8 cellular contexts compared by ENCODE assay signal in the genomic region with DNA sequence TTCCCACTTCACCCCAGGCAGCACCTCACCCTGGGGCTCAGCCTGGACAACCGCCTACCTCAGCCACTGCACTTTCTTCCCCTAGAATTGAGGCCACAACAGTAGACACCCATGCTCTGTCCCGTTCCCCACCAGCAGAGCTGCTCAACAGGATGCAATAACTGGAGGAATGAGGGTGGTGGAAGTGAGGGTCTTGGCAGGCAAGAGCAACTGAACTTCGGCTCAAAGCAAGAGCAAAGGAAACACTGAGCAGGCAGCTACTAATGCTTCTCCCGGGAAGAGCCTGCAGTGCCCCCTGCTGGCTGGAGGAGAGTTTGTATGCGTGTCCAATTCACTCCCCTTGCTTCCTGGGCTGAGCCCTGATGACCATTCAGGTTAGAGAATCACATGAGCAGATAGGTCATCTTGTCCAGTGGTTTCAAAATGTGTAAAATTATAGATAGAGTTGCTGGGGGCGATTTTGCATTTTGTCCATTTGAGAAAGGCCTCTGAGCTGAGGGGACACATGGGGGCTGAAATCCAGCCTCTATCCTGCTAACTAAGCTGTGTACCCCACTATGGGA. TPM values are rescaled to one million over a fixed set of nuclear protein-coding genes. Genes with fewer than 3 reads are reported as not detected.
DNase-seq lines count a peak whose midpoint lies in the region; ATAC-seq and TF ChIP-seq lines count a peak whose summit lies in the region.

No MANE protein-coding gene starts in this region.

- no peaks in the 10 kb centered on the region for H3K9me3 ChIP-seq in IMR-90 (ENCODE audit: control insufficient read depth, insufficient read depth, low read length)

- peak overlapping the region; percentile 87 for H2AFZ ChIP-seq in IMR-90 (replicated peaks; ENCODE audit: low read length, poor library complexity)

- no TSS peak for BruUV-seq in IMR-90 (replicated peaks; lab: Mats Ljungman, UMichigan)

- H3K56ac ChIP-seq in IMR-90 (ENCODE audit: extremely low read depth, insufficient read depth, low read length) = no peak overlapping the region

- 20% methylated on average over 1 of the region's 6 CpGs; no CpG with 5 or more reads in 1 of the 2 experiments for WGBS in IMR-90 (ENCODE audit: extremely low coverage in 2 of 2, insufficient read length in 1 of 2), 2 experiments

- H3K9ac ChIP-seq in IMR-90 (ENCODE audit: low read depth, low read length) = no peak overlapping the region

- no peaks in the 10 kb centered on the region for H3K36me3 ChIP-seq in IMR-90 (ENCODE audit: control insufficient read depth, insufficient read depth, low read length)

- peaks cover 67% of the 10 kb centered on the region for H3K27me3 ChIP-seq in IMR-90 (ENCODE audit: control insufficient read depth, insufficient read depth, low read length)

- no peak overlapping the region for H3K14ac ChIP-seq in IMR-90 (replicated peaks; ENCODE audit: low read depth, low read length)

- no peaks in the 10 kb centered on the region for H3K36me3 Mint-ChIP-seq in activated T-helper 2 cell treated with anti-CD3 and anti-CD28 coated beads, Interferon-gamma antibody, Interleukin-2, Interleukin-4, amounts not matched to agents 10 μg/mL and 5 μg/mL and 100 μg/mL, durations not matched to agents 14 hours and 24 hours and 36 hours (ENCODE audit: low read depth)

- no peak overlapping the region for H3K4me2 ChIP-seq in IMR-90 (ENCODE audit: low read depth, low read length)

- DNase-seq in EL = peak; percentile 74
- peak; percentile 57 for DNase-seq in IMR-90
- no peak for DNase-seq in RWPE1 (ENCODE audit: low spot score)
- DNase-seq in activated T-helper 2 cell treated with anti-CD3 and anti-CD28 coated beads, Interferon-gamma antibody, Interleukin-2, Interleukin-4, amounts not matched to agents 10 μg/mL and 5 μg/mL and 100 μg/mL, durations not matched to agents 14 hours and 24 hours and 36 hours (ENCODE audit: low spot score) = peak; percentile 54
- peak; percentile 9 for DNase-seq in glomerular endothelial cell (ENCODE audit: extremely low read depth, low read depth, low spot score)
- DNase-seq in posterior vena cava (ENCODE audit: low spot score) = peak; percentile 93

- H3K18ac ChIP-seq in IMR-90 (ENCODE audit: low read depth, low read length) = no peak overlapping the region

- TF ChIP-seq POLR2A in IMR-90 (IDR thresholded peaks at IDR 0.05; ENCODE audit: low read depth, low read length) = no peak

- H2BK120ac ChIP-seq in IMR-90 (ENCODE audit: low read depth, low read length) = no peak overlapping the region

- peak; percentile 66 for TF ChIP-seq CTCF in IMR-90 (conservative IDR thresholded peaks at IDR 0.05; ENCODE audit: low read depth, low read length)
- TF ChIP-seq CTCF in RWPE1 (conservative IDR thresholded peaks at IDR 0.05; ENCODE audit: low read depth) = peak; percentile 42

- no peak overlapping the region for H2BK5ac ChIP-seq in IMR-90 (ENCODE audit: low read depth, low read length, poor library complexity, severe bottlenecking)

- peaks cover 1% of the 10 kb centered on the region; the same call in 1 of the 2 replicates for H3K4me1 ChIP-seq in IMR-90 (ENCODE audit: control insufficient read depth, insufficient read depth, low read length)

- peaks cover 20% of the 10 kb centered on the region for H3K4me1 Mint-ChIP-seq in activated T-helper 2 cell treated with anti-CD3 and anti-CD28 coated beads, Interferon-gamma antibody, Interleukin-2, Interleukin-4, amounts not matched to agents 10 μg/mL and 5 μg/mL and 100 μg/mL, durations not matched to agents 14 hours and 24 hours and 36 hours (ENCODE audit: low read depth)

- intact Hi-C loops in IMR-90 (cut with micrococcal nuclease) = loop anchor here (10.0 kb wide), 1 partner anchor 563 kb away; no protein-coding TSS in a partner anchor
- intact Hi-C loops in activated T-helper 2 cell treated with anti-CD3 and anti-CD28 coated beads, Interferon-gamma antibody, Interleukin-2, Interleukin-4, amounts not matched to agents 10 μg/mL and 5 μg/mL and 100 μg/mL, durations not matched to agents 14 hours and 24 hours and 36 hours (cut with micrococcal nuclease) = no loop called here
- intact Hi-C loops in posterior vena cava (cut with DNase I) = loop anchor here in 1 of 2 donors (5.0 kb wide), 1 partner anchor 51 kb away; no protein-coding TSS in a partner anchor

- H3K4me3 ChIP-seq in IMR-90 (ENCODE audit: insufficient read depth, low read depth, low read length) = no peak overlapping the region

- peaks cover 2% of the 10 kb centered on the region for H3K27me3 Mint-ChIP-seq in activated T-helper 2 cell treated with anti-CD3 and anti-CD28 coated beads, Interferon-gamma antibody, Interleukin-2, Interleukin-4, amounts not matched to agents 10 μg/mL and 5 μg/mL and 100 μg/mL, durations not matched to agents 14 hours and 24 hours and 36 hours (ENCODE audit: low read depth)

- no peaks in the 10 kb centered on the region for H3K9me3 Mint-ChIP-seq in activated T-helper 2 cell treated with anti-CD3 and anti-CD28 coated beads, Interferon-gamma antibody, Interleukin-2, Interleukin-4, amounts not matched to agents 10 μg/mL and 5 μg/mL and 100 μg/mL, durations not matched to agents 14 hours and 24 hours and 36 hours

- CTCF ChIA-PET in IMR-90 (lab: Yijun Ruan, JAX) = interaction anchor here (0.5 to 2.9 kb wide), 13 partner anchors 9 to 316 kb away, joined by 3 to 22 read pairs (median 4); partner anchors contain the start of gene NT5C1A
- CTCF ChIA-PET in RWPE1 (lab: Yijun Ruan, JAX) = interaction anchor here (0.5 to 2.8 kb wide), 17 partner anchors 9 to 1555 kb away, joined by 3 to 8 read pairs (median 3); no protein-coding TSS in a partner anchor

- no peak overlapping the region for H2BK20ac ChIP-seq in IMR-90 (ENCODE audit: low read depth, low read length)

- dilution Hi-C loops in IMR-90 (cut with HindIII; ENCODE audit: low sequenced_read_pairs, unreplicated experiment) = no loop called here

- POLR2A ChIA-PET in IMR-90 (lab: Charles Lee; ENCODE audit: unreplicated experiment) (no interaction called here), RWPE1 (lab: Yijun Ruan, JAX; ENCODE audit: low non-redundant PET) (interaction anchor here (0.6 kb wide), 1 partner anchor 138 kb away, joined by 4 read pairs; no protein-coding TSS in a partner anchor)

- H3K23ac ChIP-seq in IMR-90 (ENCODE audit: low read depth, low read length) = no peak overlapping the region

- no peak overlapping the region for H2AK5ac ChIP-seq in IMR-90 (ENCODE audit: low read depth, low read length)

- H3K4ac ChIP-seq in IMR-90 (ENCODE audit: low read depth, low read length) = no peak overlapping the region

- no peak overlapping the region for H3K27ac ChIP-seq in IMR-90 (ENCODE audit: insufficient read depth, low read length)
- no peak overlapping the region for H3K27ac ChIP-seq in RWPE1

- peak overlapping the region in 1 of 2 experiments; percentile 62; a peak in 2 of 4 replicates for H4K8ac ChIP-seq in IMR-90 (ENCODE audit: low read depth in 2 of 2, low read length in 2 of 2)

- H4K20me1 ChIP-seq in IMR-90 (ENCODE audit: insufficient read depth, low read length) = no peaks in the 10 kb centered on the region

- peak; percentile 57 for TF ChIP-seq RAD21 in IMR-90 (IDR thresholded peaks at IDR 0.05; ENCODE audit: low read length)

- H4K91ac ChIP-seq in IMR-90 (ENCODE audit: insufficient read depth, low read depth, low read length) = no peak overlapping the region

- no peaks in the 10 kb centered on the region for H3K79me1 ChIP-seq in IMR-90 (ENCODE audit: low read depth in 1 of 2, low read length in 2 of 2)

- H3K27ac Mint-ChIP-seq in activated T-helper 2 cell treated with anti-CD3 and anti-CD28 coated beads, Interferon-gamma antibody, Interleukin-2, Interleukin-4, amounts not matched to agents 10 μg/mL and 5 μg/mL and 100 μg/mL, durations not matched to agents 14 hours and 24 hours and 36 hours = no peak overlapping the region

- H3K4me3 Mint-ChIP-seq in activated T-helper 2 cell treated with anti-CD3 and anti-CD28 coated beads, Interferon-gamma antibody, Interleukin-2, Interleukin-4, amounts not matched to agents 10 μg/mL and 5 μg/mL and 100 μg/mL, durations not matched to agents 14 hours and 24 hours and 36 hours (ENCODE audit: low read depth) = peak overlapping the region; percentile 46

- H4K5ac ChIP-seq in IMR-90 (ENCODE audit: low read depth, low read length) = no peak overlapping the region

- peak overlapping the region; percentile 46 for H2AK9ac ChIP-seq in IMR-90 (replicated peaks; ENCODE audit: low read depth, low read length, poor library complexity)

- H3K9me1 ChIP-seq in IMR-90 (ENCODE audit: insufficient read depth, low read length) = no peaks in the 10 kb centered on the region; the same call in 1 of the 2 replicates

- in situ Hi-C loops in IMR-90 (cut with MboI; ENCODE audit: low sequenced_read_pairs) = loop anchor here (5.0 kb wide), 1 partner anchor 51 kb away; no protein-coding TSS in a partner anchor

- no peak overlapping the region for H2BK15ac ChIP-seq in IMR-90 (ENCODE audit: low read depth, low read length)

- ATAC-seq in IMR-90 (ENCODE audit: low read depth) (peak; percentile 78), HG03095 (IDR thresholded peaks at IDR 0.05; ENCODE audit: unreplicated experiment) (no peak), GM18861 (IDR thresholded peaks at IDR 0.05; ENCODE audit: unreplicated experiment) (no peak)

RNA-seq across cellular contexts. Expression of gene NT5C1A, which starts 13.9 kb away (rescaled TPM):
- total RNA-seq in IMR-90 (2012; rRNA removed) (not detected in 2 replicates), glomerular endothelial cell (not detected in 2 replicates), posterior vena cava (1 to 10 TPM in 1 of 2 donors, under 1 TPM in 1; 0.71 to 1.1 TPM)
- polyA plus RNA-seq in IMR-90 (2012; rRNA removed) = not detected in 2 replicates
- polyA plus RNA-seq in IMR-90 (2012; cell fraction: cytosol; rRNA removed) = not detected in 2 replicates
- not detected in 2 replicates for polyA plus RNA-seq in IMR-90 (2012; cell fraction: nucleus; rRNA removed; ENCODE audit: low replicate concordance)
- total RNA-seq in activated T-helper 2 cell treated with anti-CD3 and anti-CD28 coated beads, Interferon-gamma antibody, Interleukin-2, Interleukin-4, amounts not matched to agents 10 μg/mL and 5 μg/mL and 100 μg/mL, durations not matched to agents 14 hours and 24 hours and 36 hours = 0.74 and 1.2 TPM in 2 replicates

RNA-seq across cellular contexts. Expression of gene HEYL, which starts 18.6 kb away (rescaled TPM):
- not detected in 2 replicates for total RNA-seq in IMR-90 (2012; rRNA removed)
- 0.02 TPM in 1 of 2 replicates, not detected in the other for polyA plus RNA-seq in IMR-90 (2012; rRNA removed)
- 0.01 and 0.07 TPM in 2 replicates for polyA plus RNA-seq in IMR-90 (2012; cell fraction: cytosol; rRNA removed)
- 0.29 and 0.81 TPM in 2 replicates for polyA plus RNA-seq in IMR-90 (2012; cell fraction: nucleus; rRNA removed; ENCODE audit: low replicate concordance)
- total RNA-seq in activated T-helper 2 cell treated with anti-CD3 and anti-CD28 coated beads, Interferon-gamma antibody, Interleukin-2, Interleukin-4, amounts not matched to agents 10 μg/mL and 5 μg/mL and 100 μg/mL, durations not matched to agents 14 hours and 24 hours and 36 hours = 0.73 and 0.74 TPM in 2 replicates
- total RNA-seq in glomerular endothelial cell = 0.44 and 0.82 TPM in 2 replicates
- total RNA-seq in posterior vena cava = 10 to 100 TPM; 25.2 to 47.1 TPM

RNA-seq across cellular contexts. Expression of gene HPCAL4, which starts 33.2 kb away (rescaled TPM):
- not detected in 2 replicates for total RNA-seq in IMR-90 (2012; rRNA removed)
- 0.02 TPM in 1 of 2 replicates, not detected in the other for polyA plus RNA-seq in IMR-90 (2012; rRNA removed)
- not detected in 2 replicates for polyA plus RNA-seq in IMR-90 (2012; cell fraction: cytosol; rRNA removed)
- polyA plus RNA-seq in IMR-90 (2012; cell fraction: nucleus; rRNA removed; ENCODE audit: low replicate concordance) = not detected in 2 replicates
- 0.39 and 0.48 TPM in 2 replicates for total RNA-seq in activated T-helper 2 cell treated with anti-CD3 and anti-CD28 coated beads, Interferon-gamma antibody, Interleukin-2, Interleukin-4, amounts not matched to agents 10 μg/mL and 5 μg/mL and 100 μg/mL, durations not matched to agents 14 hours and 24 hours and 36 hours
- total RNA-seq in glomerular endothelial cell = not detected in 2 replicates
- total RNA-seq in posterior vena cava = under 1 TPM in 1 of 2 donors, not detected in 1; 0.09 TPM

Comparison
In these comparisons a context has a peak if more than half of its experiments do, and no peak if none do; other contexts are left out.
1. RNA of gene HEYL, which starts 18.6 kb away (total RNA-seq): 25.2 to 47.1 TPM in posterior vena cava; 0.44 to 0.82 TPM in glomerular endothelial cell, 0.73 to 0.74 TPM in activated T-helper 2 cell treated with anti-CD3 and anti-CD28 coated beads, Interferon-gamma antibody, Interleukin-2, Interleukin-4, amounts not matched to agents 10 μg/mL and 5 μg/mL and 100 μg/mL, durations not matched to agents 14 hours and 24 hours and 36 hours and not detected in IMR-90; every median in the first group is over 10 times any median in the second.